In the genomic region with DNA sequence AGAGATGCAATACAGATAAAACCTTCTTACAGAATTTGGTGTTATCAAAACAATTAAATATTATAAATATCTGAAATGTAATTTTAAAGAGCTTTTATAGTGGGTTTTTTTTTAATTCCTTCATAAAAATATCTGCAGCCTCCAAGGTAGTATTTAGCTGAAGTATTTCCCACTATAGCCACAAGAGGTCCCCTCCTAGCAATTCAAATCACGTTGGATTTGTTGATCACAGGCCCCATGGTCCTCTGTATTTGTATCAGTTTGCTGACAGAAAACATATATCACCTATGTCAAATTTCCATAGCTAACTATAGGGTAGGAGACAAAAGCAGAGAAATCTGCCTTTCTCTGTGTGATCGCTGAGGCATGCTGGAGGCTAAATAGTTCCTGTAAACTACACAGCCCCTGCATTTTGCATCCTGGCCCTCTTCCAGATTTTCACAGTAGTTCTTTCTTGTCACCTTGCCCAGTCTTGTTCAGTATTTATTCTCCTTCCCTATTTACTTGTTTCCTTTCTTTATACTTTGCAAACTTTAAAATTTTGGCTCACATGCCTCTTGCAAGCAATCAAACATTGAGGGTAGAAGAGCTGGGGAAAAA, we compare ENCODE assay signal across 9 cellular contexts. TPM values are rescaled to one million over a fixed set of nuclear protein-coding genes. Genes with fewer than 3 reads are reported as not detected.
DNase-seq lines count a peak whose midpoint lies in the region; ATAC-seq and TF ChIP-seq lines count a peak whose summit lies in the region.
"Had no signal": no experiment of that assay in that cellular context is flagged by ENCODE, and none has a peak within 500 bp of the region (broad histone marks: within the 10 kb centered on the region; RNA-seq: fewer than 3 reads in every experiment).

No MANE protein-coding gene starts in this region.

- TF ChIP-seq CTCF in KMS-11 (conservative IDR thresholded peaks at IDR 0.05; ENCODE audit: low read depth, low read length) (peak; percentile 77), SK-N-SH (IDR thresholded peaks at IDR 0.05) (peak; percentile 68), esophagus muscularis mucosa (IDR thresholded peaks at IDR 0.05) (peak; percentile 62 to 79 (median 66)), nephron (IDR thresholded peaks at IDR 0.05; ENCODE audit: unreplicated experiment in 3 of 3) (peak; percentile 64 to 75 (median 70))

- H4K20me1 ChIP-seq in KMS-11 (ENCODE audit: insufficient read depth) (no peaks in the 10 kb centered on the region), SK-N-SH (ENCODE audit: insufficient read depth) (no peaks in the 10 kb centered on the region)

- no peak overlapping the region for H3K4me3 Mint-ChIP-seq in stimulated activated naive CD8-positive, alpha-beta T cell treated with anti-CD3 and anti-CD28 coated beads, Interleukin-15, amount 100 ng/mL, for 72 hours
- H3K4me3 Mint-ChIP-seq in nephron: no peak overlapping the region
- H3K4me3 Mint-ChIP-seq: natural killer cell treated with Interleukin-12 subunit alpha and Interleukin-12 subunit beta and Interleukin-15 and Interleukin-18, amount 100 ng/mL, for 72 hours had no signal

- no peaks in the 10 kb centered on the region for H3K27me3 ChIP-seq in KMS-11 (ENCODE audit: insufficient read depth, low read depth)
- H3K27me3 ChIP-seq in SK-N-SH (ENCODE audit: insufficient read depth): 0 out of 2 replicates have a peak, but pooled peaks cover 12% of the 10 kb centered on the region
- H3K27me3 ChIP-seq in esophagus muscularis mucosa: no peaks in the 10 kb centered on the region

- TF ChIP-seq EP300 in SK-N-SH (IDR thresholded peaks at IDR 0.05; ENCODE audit: borderline replicate concordance in 1 of 2, low read depth in 1 of 2, low read length in 1 of 2) (no peak), esophagus muscularis mucosa (IDR thresholded peaks at IDR 0.05) (no peak)

- H3K27ac ChIP-seq in KMS-11 (no peak overlapping the region), SK-N-SH (ENCODE audit: low read depth in 2 of 2, low read length in 1 of 2) (no peak overlapping the region), esophagus muscularis mucosa (replicated peaks in 1 of 4) (no peak overlapping the region)

- peaks cover 35% of the 10 kb centered on the region for H3K27me3 Mint-ChIP-seq in stimulated activated naive CD8-positive, alpha-beta T cell treated with anti-CD3 and anti-CD28 coated beads, Interleukin-15, amount 100 ng/mL, for 72 hours
- peaks cover 4% of the 10 kb centered on the region for H3K27me3 Mint-ChIP-seq in nephron (ENCODE audit: low read depth)

- H3K79me2 ChIP-seq in KMS-11 (ENCODE audit: insufficient read depth, low read depth) (no peaks in the 10 kb centered on the region), SK-N-SH (ENCODE audit: insufficient read depth) (no peaks in the 10 kb centered on the region)

- CTCF ChIA-PET in SK-N-SH (lab: Yijun Ruan, JAX): interaction anchor here (0.6 to 8.5 kb wide), 33 partner anchors 9 to 628 kb away, joined by 3 to 185 read pairs (median 7); no protein-coding TSS in a partner anchor

- H3K4me2 ChIP-seq in KMS-11: no peak overlapping the region
- H3K4me2 ChIP-seq in SK-N-SH: no peak overlapping the region

- peak; percentile 80 for ATAC-seq in stimulated activated naive CD8-positive, alpha-beta T cell treated with anti-CD3 and anti-CD28 coated beads, Interleukin-15, amount 100 ng/mL, for 72 hours
- no peak for ATAC-seq in stimulated activated naive CD8-positive, alpha-beta T cell treated with anti-CD3 and anti-CD28 coated beads, Interleukin-15, Interleukin-2, amounts not matched to agents 100 U/mL and 50 U/mL, for 24 hours
- ATAC-seq in GM21723 (IDR thresholded peaks at IDR 0.05; ENCODE audit: unreplicated experiment): peak; percentile 86

- 2% methylated on average over 2 of the region's 2 CpGs for WGBS in SK-N-SH (ENCODE audit: low lambda C conversion rate)
- WGBS in esophagus muscularis mucosa: 8% methylated on average over 2 of the region's 2 CpGs

- TF ChIP-seq POLR2A in esophagus muscularis mucosa (IDR thresholded peaks at IDR 0.05; ENCODE audit: low read depth): no peak

- no peak overlapping the region for H2AFZ ChIP-seq in KMS-11 (ENCODE audit: low read depth)
- H2AFZ ChIP-seq in SK-N-SH (ENCODE audit: low read depth): no peak overlapping the region

- H3K27ac Mint-ChIP-seq in stimulated activated naive CD8-positive, alpha-beta T cell treated with anti-CD3 and anti-CD28 coated beads, Interleukin-15, amount 100 ng/mL, for 72 hours: no peak overlapping the region
- peak overlapping the region in 2 of 3 experiments; percentile 16 to 47 for H3K27ac Mint-ChIP-seq in nephron
- H3K27ac Mint-ChIP-seq: natural killer cell treated with Interleukin-12 subunit alpha and Interleukin-12 subunit beta and Interleukin-15 and Interleukin-18, amount 100 ng/mL, for 72 hours had no signal

- no peak overlapping the region for H3K9ac ChIP-seq in KMS-11
- H3K9ac ChIP-seq in SK-N-SH: no peak overlapping the region

- POLR2A ChIA-PET in SK-N-SH (lab: Yijun Ruan, JAX): no interaction called here

- H3K4me1 Mint-ChIP-seq in stimulated activated naive CD8-positive, alpha-beta T cell treated with anti-CD3 and anti-CD28 coated beads, Interleukin-15, amount 100 ng/mL, for 72 hours: no peaks in the 10 kb centered on the region
- peaks cover 17% of the 10 kb centered on the region for H3K4me1 Mint-ChIP-seq in nephron

- peak; percentile 6 to 18 for DNase-seq in stimulated activated naive CD8-positive, alpha-beta T cell treated with anti-CD3 and anti-CD28 coated beads, Interleukin-15, amount 100 ng/mL, for 72 hours
- no peak for DNase-seq in stimulated activated naive CD8-positive, alpha-beta T cell treated with anti-CD3 and anti-CD28 coated beads, Interleukin-15, Interleukin-2, amounts not matched to agents 100 U/mL and 50 U/mL, for 24 hours
- DNase-seq in SK-N-SH (peak; percentile 62), esophagus muscularis mucosa (ENCODE audit: extremely low spot score) (no peak), ureter (ENCODE audit: low spot score) (no peak)

- no peak overlapping the region for H3K4me3 ChIP-seq in KMS-11 (IDR thresholded peaks at IDR 0.05; ENCODE audit: insufficient read depth, low read depth, low read length)
- H3K4me3 ChIP-seq in SK-N-SH (ENCODE audit: low read depth in 2 of 2, low read length in 1 of 2): no peak overlapping the region
- no peak overlapping the region for H3K4me3 ChIP-seq in esophagus muscularis mucosa

- H3K9me2 ChIP-seq in SK-N-SH: no peaks in the 10 kb centered on the region

- no peaks in the 10 kb centered on the region for H3K9me3 ChIP-seq in SK-N-SH
- no peaks in the 10 kb centered on the region for H3K9me3 ChIP-seq in esophagus muscularis mucosa

- intact Hi-C loops in esophagus muscularis mucosa (cut with DNase I): loop anchor here (2.0 kb wide), 1 partner anchor 83 kb away; no protein-coding TSS in a partner anchor

- H3K36me3 Mint-ChIP-seq in nephron (ENCODE audit: low read depth): no peaks in the 10 kb centered on the region
- H3K36me3 Mint-ChIP-seq: natural killer cell treated with Interleukin-12 subunit alpha and Interleukin-12 subunit beta and Interleukin-15 and Interleukin-18, amount 100 ng/mL, for 72 hours had no signal

- no peaks in the 10 kb centered on the region for H3K4me1 ChIP-seq in KMS-11 (ENCODE audit: low read depth, poor library complexity, severe bottlenecking)
- H3K4me1 ChIP-seq in SK-N-SH (ENCODE audit: control insufficient read depth in 1 of 2, insufficient read depth in 2 of 2, low read depth in 1 of 2, low read length in 1 of 2): no peaks in the 10 kb centered on the region
- H3K4me1 ChIP-seq in esophagus muscularis mucosa: peaks cover 6 to 31% (median 26%) of the 10 kb centered on the region in 4 donors

- H3K36me3 ChIP-seq in KMS-11 (ENCODE audit: insufficient read depth) (no peaks in the 10 kb centered on the region), SK-N-SH (replicated peaks in 1 of 2; ENCODE audit: control insufficient read depth in 1 of 2, insufficient read depth in 2 of 2, low read length in 1 of 2) (no peaks in the 10 kb centered on the region), esophagus muscularis mucosa (no peaks in the 10 kb centered on the region)

- TF ChIP-seq RAD21 in SK-N-SH (IDR thresholded peaks at IDR 0.05; ENCODE audit: low read length): peak; percentile 66

- H3F3A ChIP-seq in SK-N-SH (replicated peaks; ENCODE audit: insufficient read depth): no peaks in the 10 kb centered on the region

- no peaks in the 10 kb centered on the region for H3K9me3 Mint-ChIP-seq in stimulated activated naive CD8-positive, alpha-beta T cell treated with anti-CD3 and anti-CD28 coated beads, Interleukin-15, amount 100 ng/mL, for 72 hours
- peaks cover 20% of the 10 kb centered on the region for H3K9me3 Mint-ChIP-seq in nephron
- H3K9me3 Mint-ChIP-seq: natural killer cell treated with Interleukin-12 subunit alpha and Interleukin-12 subunit beta and Interleukin-15 and Interleukin-18, amount 100 ng/mL, for 72 hours had no signal

TF ChIP-seq in SK-N-SH, 30 proteins besides CTCF, POLR2A, EP300 and RAD21:
- TF ChIP-seq SIN3A (IDR thresholded peaks at IDR 0.05; ENCODE audit: borderline replicate concordance, low read depth, low read length) (no peak), NFIC (IDR thresholded peaks at IDR 0.05; ENCODE audit: borderline replicate concordance) (no peak), FOXJ3 (CRISPR knock-in tag; IDR thresholded peaks at IDR 0.05) (no peak), SMC3 (IDR thresholded peaks at IDR 0.05; ENCODE audit: low read depth, low read length) (peak; percentile 69)

RNA-seq across cellular contexts. Expression of a gene that starts 1.8 kb away (rescaled TPM):
- polyA plus RNA-seq in SK-N-SH (2012; rRNA removed): not detected in 2 replicates
- polyA plus RNA-seq in SK-N-SH (2012; cell fraction: cytosol; rRNA removed): not detected in 2 replicates
- not detected in 2 replicates for polyA plus RNA-seq in SK-N-SH (2012; cell fraction: nucleus; rRNA removed)
- total RNA-seq in esophagus muscularis mucosa (10 to 100 TPM in 3 of 4 donors, 1 to 10 TPM in 1; 5.1 to 27.8 (median 17.6) TPM), ureter (1.1 TPM)
- total RNA-seq: natural killer cell treated with Interleukin-12 subunit alpha and Interleukin-12 subunit beta and Interleukin-15 and Interleukin-18, amount 100 ng/mL, for 72 hours had no signal

Comparison
In these comparisons a context has a peak if more than half of its experiments do, and no peak if none do; other contexts are left out.
1. DNase-seq: peak in stimulated activated naive CD8-positive, alpha-beta T cell treated with anti-CD3 and anti-CD28 coated beads, Interleukin-15, amount 100 ng/mL, for 72 hours (2 of 2) and SK-N-SH (single experiment); none in stimulated activated naive CD8-positive, alpha-beta T cell treated with anti-CD3 and anti-CD28 coated beads, Interleukin-15, Interleukin-2, amounts not matched to agents 100 U/mL and 50 U/mL, for 24 hours (single experiment), esophagus muscularis mucosa (single experiment) and ureter (single experiment).
2. H3K27ac Mint-ChIP-seq: peak in nephron (2 of 3); none in stimulated activated naive CD8-positive, alpha-beta T cell treated with anti-CD3 and anti-CD28 coated beads, Interleukin-15, amount 100 ng/mL, for 72 hours (0 of 2).
3. Peak in every context shown above with its lines, with median percentiles within 50 percentile points of each other: CTCF ChIP-seq.